Comparison of ENCODE assay signal across 8 cellular contexts in genomic region chr15:90059208-90059985, GRCh38. TPM values are rescaled to one million over a fixed set of nuclear protein-coding genes. Genes with fewer than 3 reads are reported as not detected.
DNase-seq lines count a peak whose midpoint lies in the region; ATAC-seq and TF ChIP-seq lines count a peak whose summit lies in the region.

No MANE protein-coding gene starts in this region.

- H3K27me3 Mint-ChIP-seq in activated CD8-positive, alpha-beta T cell treated with anti-CD3 and anti-CD28 coated beads, Interleukin-2, amount 10 ng/mL, durations not matched to agents 7 days and 5 days (ENCODE audit: low read depth) = no peaks in the 10 kb centered on the region

- peaks cover 54% of the 10 kb centered on the region for H3K4me1 Mint-ChIP-seq in activated CD8-positive, alpha-beta T cell treated with anti-CD3 and anti-CD28 coated beads, Interleukin-2, amount 10 ng/mL, durations not matched to agents 7 days and 5 days (ENCODE audit: low read depth)

- intact Hi-C loops in esophagus squamous epithelium (cut with DNase I) (no loop called here), prostate gland (cut with DNase I) (no loop called here), uterus (cut with DNase I; ENCODE audit: low total_unique reads) (no loop called here)

- TF ChIP-seq POLR2A in esophagus squamous epithelium (IDR thresholded peaks at IDR 0.05) (peak in 1 of 4 donors; percentile 27), prostate gland (IDR thresholded peaks at IDR 0.05) (no peak), uterus (IDR thresholded peaks at IDR 0.05) (no peak)

- H3K4me3 ChIP-seq in esophagus squamous epithelium = no peak overlapping the region
- no peak overlapping the region for H3K4me3 ChIP-seq in prostate gland
- H3K4me3 ChIP-seq in uterus = no peak overlapping the region

- H3K4me1 ChIP-seq in esophagus squamous epithelium = peaks cover 38 to 79% (median 41%) of the 10 kb centered on the region in 3 donors
- H3K4me1 ChIP-seq in prostate gland (replicated peaks) = peaks cover 18% of the 10 kb centered on the region
- H3K4me1 ChIP-seq in uterus = peaks cover 0 to 14% of the 10 kb centered on the region in 2 donors

- H3K36me3 ChIP-seq in esophagus squamous epithelium (no peaks in the 10 kb centered on the region), prostate gland (no peaks in the 10 kb centered on the region), uterus (no peaks in the 10 kb centered on the region)

- no peak for TF ChIP-seq CTCF in esophagus squamous epithelium (IDR thresholded peaks at IDR 0.05)
- no peak for TF ChIP-seq CTCF in prostate gland (IDR thresholded peaks at IDR 0.05)
- TF ChIP-seq CTCF in uterus (IDR thresholded peaks at IDR 0.05) = no peak

- peak; percentile 86 for ATAC-seq in GM21619 (IDR thresholded peaks at IDR 0.05; ENCODE audit: unreplicated experiment)
- ATAC-seq in activated CD8-positive, alpha-beta T cell treated with anti-CD3 and anti-CD28 coated beads, Interleukin-2, amount 10 ng/mL, durations not matched to agents 7 days and 5 days = peak; percentile 94

- CTCF ChIA-PET in activated CD8-positive, alpha-beta T cell treated with anti-CD3 and anti-CD28 coated beads, Interleukin-2, amount 10 ng/mL, durations not matched to agents 7 days and 5 days (lab: Charles Lee) = interaction anchor here (0.6 to 2.0 kb wide), 7 partner anchors 11 to 185 kb away, joined by 3 to 13 read pairs (median 4); no protein-coding TSS in a partner anchor

- H3K9me3 Mint-ChIP-seq in activated CD8-positive, alpha-beta T cell treated with anti-CD3 and anti-CD28 coated beads, Interleukin-2, amount 10 ng/mL, durations not matched to agents 7 days and 5 days (ENCODE audit: insufficient read depth) = no peaks in the 10 kb centered on the region

- H3K27me3 ChIP-seq in esophagus squamous epithelium (no peaks in the 10 kb centered on the region), prostate gland (replicated peaks; ENCODE audit: insufficient read depth) (no peaks in the 10 kb centered on the region), uterus (no peaks in the 10 kb centered on the region)

- no peaks in the 10 kb centered on the region for H3K9me3 ChIP-seq in esophagus squamous epithelium
- H3K9me3 ChIP-seq in prostate gland = no peaks in the 10 kb centered on the region
- no peaks in the 10 kb centered on the region for H3K9me3 ChIP-seq in uterus

- POLR2A ChIA-PET in activated CD8-positive, alpha-beta T cell treated with anti-CD3 and anti-CD28 coated beads, Interleukin-2, amount 10 ng/mL, durations not matched to agents 7 days and 5 days (lab: Charles Lee) = interaction anchor here (0.7 to 1.8 kb wide), 7 partner anchors 15 to 175 kb away, joined by 3 to 5 read pairs (median 4); partner anchors contain the start of genes AP3S2, CIB1, GDPGP1 and ZNF710

- H3K36me3 Mint-ChIP-seq in activated CD8-positive, alpha-beta T cell treated with anti-CD3 and anti-CD28 coated beads, Interleukin-2, amount 10 ng/mL, durations not matched to agents 7 days and 5 days (ENCODE audit: low read depth) = peaks cover 3% of the 10 kb centered on the region

- peak overlapping the region; percentile 84 for H3K27ac Mint-ChIP-seq in activated CD8-positive, alpha-beta T cell treated with anti-CD3 and anti-CD28 coated beads, Interleukin-2, amount 10 ng/mL, durations not matched to agents 7 days and 5 days

- DNase-seq in DMS53 treated with DMSO at 0.1 percent for 48 hours (lab: John Stamatoyannopoulos, UW; ENCODE audit: unreplicated experiment) (peak; percentile 44), Kasumi-1 (lab: John Stamatoyannopoulos, UW) (peak; percentile 98 to 99), esophagus squamous epithelium (lab: John Stamatoyannopoulos, UW) (peak; percentile 54), prostate gland (ENCODE audit: low spot score) (no peak), AG20443 (ENCODE audit: low spot score) (no peak), uterus (no peak)
- DNase-seq in activated CD8-positive, alpha-beta T cell treated with anti-CD3 and anti-CD28 coated beads, Interleukin-2, amount 10 ng/mL, durations not matched to agents 7 days and 5 days = peak; percentile 82

- 34 to 60% methylated on average over 9 to 16 of the region's 21 CpGs for WGBS in esophagus squamous epithelium, 2 donors
- WGBS in prostate gland = 70% methylated on average over 21 of the region's 21 CpGs

- peak overlapping the region; percentile 45 to 88 (median 82) for H3K27ac ChIP-seq in esophagus squamous epithelium
- peak overlapping the region; percentile 39 to 42 for H3K27ac ChIP-seq in prostate gland
- H3K27ac ChIP-seq in uterus = peak overlapping the region in 1 of 2 donors; percentile 18

- H3K4me3 Mint-ChIP-seq in activated CD8-positive, alpha-beta T cell treated with anti-CD3 and anti-CD28 coated beads, Interleukin-2, amount 10 ng/mL, durations not matched to agents 7 days and 5 days = peak overlapping the region; percentile 45

RNA-seq across cellular contexts. Expression of gene IDH2, which starts 42.9 kb away (rescaled TPM):
- 100 to 1,000 TPM; 291 to 301 TPM for total RNA-seq in activated CD8-positive, alpha-beta T cell treated with anti-CD3 and anti-CD28 coated beads, Interleukin-2, amount 10 ng/mL, durations not matched to agents 7 days and 5 days
- 100 to 1,000 TPM in 2 of 4 donors, 10 to 100 TPM in 2; 60.7 to 155 (median 103) TPM for total RNA-seq in esophagus squamous epithelium
- total RNA-seq in prostate gland = 100 to 1,000 TPM in 1 of 2 donors, 10 to 100 TPM in 1; 98.1 to 190 TPM
- 10 to 100 TPM in 3 of 4 donors, 1 to 10 TPM in 1; 4.1 to 93.8 (median 21.5) TPM for total RNA-seq in uterus

RNA-seq across cellular contexts. Expression of gene ZNF710, which starts 58.3 kb away (rescaled TPM):
- 10 to 100 TPM; 22.7 to 24.9 TPM for total RNA-seq in activated CD8-positive, alpha-beta T cell treated with anti-CD3 and anti-CD28 coated beads, Interleukin-2, amount 10 ng/mL, durations not matched to agents 7 days and 5 days
- total RNA-seq in esophagus squamous epithelium = 10 to 100 TPM; 15.1 to 27.4 (median 21.4) TPM
- 10 to 100 TPM; 13.6 to 18.0 TPM for total RNA-seq in prostate gland
- 10 to 100 TPM in 2 of 4 donors, 1 to 10 TPM in 2; 2.3 to 22.2 (median 8.4) TPM for total RNA-seq in uterus

Comparison
In these comparisons a context has a peak if more than half of its experiments do, and no peak if none do; other contexts are left out.
1. DNase-seq: peak in DMS53 treated with DMSO at 0.1 percent for 48 hours (single experiment), Kasumi-1 (2 of 2), activated CD8-positive, alpha-beta T cell treated with anti-CD3 and anti-CD28 coated beads, Interleukin-2, amount 10 ng/mL, durations not matched to agents 7 days and 5 days (single experiment) and esophagus squamous epithelium (single experiment); none in prostate gland (single experiment), AG20443 (single experiment) and uterus (0 of 2).